15 cellular contexts compared by ENCODE assay signal in the genomic region with DNA sequence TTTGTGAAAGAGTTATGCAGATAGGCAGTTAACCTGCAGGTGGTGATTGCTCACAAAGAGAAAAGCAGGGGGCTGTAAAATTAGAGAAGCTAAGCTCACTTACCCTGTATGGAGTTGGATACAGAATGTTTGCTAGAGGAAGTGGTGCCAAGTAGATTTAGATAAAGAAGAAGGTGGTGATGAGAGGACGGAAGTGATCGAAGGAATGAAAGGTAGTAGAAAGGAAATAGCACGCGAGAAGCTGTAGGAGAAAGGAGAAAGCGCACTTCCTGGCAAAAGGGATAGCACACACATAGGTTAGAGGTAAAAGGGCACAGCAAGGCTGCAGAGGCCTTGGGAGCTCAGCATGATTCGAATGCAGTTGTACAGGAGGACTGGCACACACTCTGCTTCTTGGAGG.
"Had no signal": no experiment of that assay in that cellular context is flagged by ENCODE, and none has a peak within 500 bp of the region (broad histone marks: within the 10 kb centered on the region; RNA-seq: fewer than 3 reads in every experiment).

No MANE protein-coding gene starts in this region.

- H3K27me3 ChIP-seq: esophagus squamous epithelium, right lobe of liver, spleen had no signal

- H3K9me3 ChIP-seq: esophagus squamous epithelium, right lobe of liver, spleen had no signal

- DNase-seq: activated CD4-positive, alpha-beta T cell treated with anti-CD3 and anti-CD28 coated beads for 4 hours; esophagus squamous epithelium; foreskin fibroblast; glutamatergic neuron; immature natural killer cell; left colon; naive B cell; right lobe of liver; Right ventricle myocardium superior; spleen; stimulated activated CD4-positive, alpha-beta T cell treated with anti-CD3 and anti-CD28 coated beads, Interleukin-1b, Interleukin-23, amount 100 ng/mL, for 48 hours; substantia nigra; trophoblast cell had no signal

- H3K36me3 ChIP-seq: esophagus squamous epithelium, right lobe of liver, spleen had no signal

- H3K4me1 ChIP-seq: right lobe of liver had no signal

- H3K36me3 Mint-ChIP-seq: naive B cell had no signal

- H3K27ac Mint-ChIP-seq: naive B cell had no signal

- ATAC-seq: left colon, right lobe of liver, SK-N-SH treated with all-trans-retinoic acid at 6 μM for 48 hours had no signal

- H3K27ac ChIP-seq: esophagus squamous epithelium, right lobe of liver, spleen, VCaP had no signal

- H3K4me3 ChIP-seq: esophagus squamous epithelium, right lobe of liver, spleen had no signal

- H3K9me3 Mint-ChIP-seq: naive B cell had no signal

- H3K4me3 Mint-ChIP-seq: naive B cell had no signal
